Comparison of ENCODE assay signal across 23 cellular contexts in the genomic region with DNA sequence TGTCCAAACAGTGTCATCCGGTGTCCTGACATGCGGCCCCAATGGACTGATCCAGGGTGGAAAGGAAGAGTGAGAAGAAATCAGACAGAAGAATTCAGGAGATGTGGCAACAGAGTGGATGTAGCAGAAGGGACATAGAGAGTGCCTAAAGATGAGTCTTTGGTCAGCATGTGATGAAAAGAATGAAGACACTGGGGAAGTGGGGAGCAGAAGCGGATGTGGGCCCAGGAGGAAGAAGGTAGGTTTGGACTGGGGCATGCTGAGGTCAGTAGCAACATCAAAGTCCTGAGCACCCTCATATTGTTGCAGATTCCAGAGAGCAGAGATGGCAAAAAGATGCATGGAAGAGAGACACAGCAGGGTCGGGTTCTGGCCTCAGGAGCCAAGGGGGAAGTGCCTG.
DNase-seq lines count a peak whose midpoint lies in the region; ATAC-seq lines count a peak whose summit lies in the region.
"Had no signal": no experiment of that assay in that cellular context is flagged by ENCODE, and none has a peak within 500 bp of the region (broad histone marks: within the 10 kb centered on the region; RNA-seq: fewer than 3 reads in every experiment).

No MANE protein-coding gene starts in this region.

- no peaks in the 10 kb centered on the region for H3K9me3 Mint-ChIP-seq in activated CD8-positive, alpha-beta memory T cell treated with anti-CD3 and anti-CD28 coated beads, Interleukin-2, amount 10 ng/mL, durations not matched to agents 7 days and 5 days (ENCODE audit: low read depth)
- H3K9me3 Mint-ChIP-seq: activated CD4-positive, alpha-beta T cell treated with anti-CD3 and anti-CD28 coated beads, Interleukin-2, amount 10 ng/mL, durations not matched to agents 24 days and 14 days; activated naive CD4-positive, alpha-beta T cell treated with anti-CD3 and anti-CD28 coated beads for 36 hours; H9; stimulated activated effector memory CD8-positive, alpha-beta T cell treated with anti-CD3 and anti-CD28 coated beads, Interleukin-12 subunit alpha, Interleukin-12 subunit beta, amount 100 ng/mL, for 72 hours; T-helper 2 cell treated with Interferon-gamma antibody and Interleukin-4, amounts not matched to agents 5 μg/mL and 100 μg/mL, for 36 hours had no signal

- peak overlapping the region; percentile 73 for H3K27ac ChIP-seq in epithelial cell of prostate
- H3K27ac ChIP-seq: SK-N-MC, spleen, uterus, WERI-Rb-1 had no signal

- peaks cover 75% of the 10 kb centered on the region for H3K27me3 Mint-ChIP-seq in activated CD8-positive, alpha-beta memory T cell treated with anti-CD3 and anti-CD28 coated beads, Interleukin-2, amount 10 ng/mL, durations not matched to agents 7 days and 5 days

- ATAC-seq in activated CD8-positive, alpha-beta memory T cell treated with anti-CD3 and anti-CD28 coated beads, Interleukin-2, amount 10 ng/mL, durations not matched to agents 7 days and 5 days: no peak
- ATAC-seq in HG02759 (IDR thresholded peaks at IDR 0.05; ENCODE audit: unreplicated experiment): no peak
- ATAC-seq: stimulated activated effector memory CD8-positive, alpha-beta T cell treated with anti-CD3 and anti-CD28 coated beads, Interleukin-12 subunit alpha, Interleukin-12 subunit beta, amount 100 ng/mL, for 72 hours had no signal

- no peaks in the 10 kb centered on the region for H3K36me3 Mint-ChIP-seq in activated CD8-positive, alpha-beta memory T cell treated with anti-CD3 and anti-CD28 coated beads, Interleukin-2, amount 10 ng/mL, durations not matched to agents 7 days and 5 days
- H3K36me3 Mint-ChIP-seq: stimulated activated effector memory CD8-positive, alpha-beta T cell treated with anti-CD3 and anti-CD28 coated beads, Interleukin-12 subunit alpha, Interleukin-12 subunit beta, amount 100 ng/mL, for 72 hours had no signal

- DNase-seq in activated CD8-positive, alpha-beta memory T cell treated with anti-CD3 and anti-CD28 coated beads, Interleukin-2, amount 10 ng/mL, durations not matched to agents 7 days and 5 days: peak; percentile 19
- no peak for DNase-seq in activated CD8-positive, alpha-beta memory T cell treated with anti-CD3 and anti-CD28 coated beads, Interleukin-2, amount 50 U/mL, for 4 hours
- DNase-seq in NOMO-1 treated with dmso at 0.1 percent for 144 hours (lab: John Stamatoyannopoulos, UW; ENCODE audit: unreplicated experiment) (peak; percentile 26), epithelial cell of prostate (ENCODE audit: low read depth, low spot score) (no peak), pons (ENCODE audit: low spot score) (peak; percentile 34), cerebellum (ENCODE audit: low spot score) (no peak), NK-92 (lab: John Stamatoyannopoulos, UW; ENCODE audit: unreplicated experiment) (no peak)
- DNase-seq: activated CD4-positive, alpha-beta T cell treated with anti-CD3 and anti-CD28 coated beads, Interleukin-2, amount 10 ng/mL, durations not matched to agents 24 days and 14 days; activated naive CD4-positive, alpha-beta T cell treated with anti-CD3 and anti-CD28 coated beads for 36 hours; AML-193; H9; NCI-H1417; NCI-H2081; NCI-H774; occipital lobe; spleen; stimulated activated CD4-positive, alpha-beta T cell treated with anti-CD3 and anti-CD28 coated beads, Interleukin-2, amount 100 ng/mL, for 48 hours; uterus; WERI-Rb-1 had no signal

- H3K4me3 Mint-ChIP-seq in activated CD8-positive, alpha-beta memory T cell treated with anti-CD3 and anti-CD28 coated beads, Interleukin-2, amount 10 ng/mL, durations not matched to agents 7 days and 5 days: no peak overlapping the region
- H3K4me3 Mint-ChIP-seq: activated CD4-positive, alpha-beta T cell treated with anti-CD3 and anti-CD28 coated beads, Interleukin-2, amount 10 ng/mL, durations not matched to agents 24 days and 14 days; activated naive CD4-positive, alpha-beta T cell treated with anti-CD3 and anti-CD28 coated beads for 36 hours; H9; stimulated activated effector memory CD8-positive, alpha-beta T cell treated with anti-CD3 and anti-CD28 coated beads, Interleukin-12 subunit alpha, Interleukin-12 subunit beta, amount 100 ng/mL, for 72 hours; T-helper 2 cell treated with Interferon-gamma antibody and Interleukin-4, amounts not matched to agents 5 μg/mL and 100 μg/mL, for 36 hours had no signal

- CTCF ChIA-PET in activated CD8-positive, alpha-beta memory T cell treated with anti-CD3 and anti-CD28 coated beads, Interleukin-2, amount 10 ng/mL, durations not matched to agents 7 days and 5 days (lab: Charles Lee): interaction anchor here (1.4 kb wide), 1 partner anchor 11 kb away, joined by 7 read pairs; no protein-coding TSS in a partner anchor

- H3K27ac Mint-ChIP-seq in activated CD8-positive, alpha-beta memory T cell treated with anti-CD3 and anti-CD28 coated beads, Interleukin-2, amount 10 ng/mL, durations not matched to agents 7 days and 5 days: no peak overlapping the region
- H3K27ac Mint-ChIP-seq: activated CD4-positive, alpha-beta T cell treated with anti-CD3 and anti-CD28 coated beads, Interleukin-2, amount 10 ng/mL, durations not matched to agents 24 days and 14 days; activated naive CD4-positive, alpha-beta T cell treated with anti-CD3 and anti-CD28 coated beads for 36 hours; H9; stimulated activated effector memory CD8-positive, alpha-beta T cell treated with anti-CD3 and anti-CD28 coated beads, Interleukin-12 subunit alpha, Interleukin-12 subunit beta, amount 100 ng/mL, for 72 hours; T-helper 2 cell treated with Interferon-gamma antibody and Interleukin-4, amounts not matched to agents 5 μg/mL and 100 μg/mL, for 36 hours had no signal

- peaks cover 16% of the 10 kb centered on the region for H3K4me1 Mint-ChIP-seq in activated CD8-positive, alpha-beta memory T cell treated with anti-CD3 and anti-CD28 coated beads, Interleukin-2, amount 10 ng/mL, durations not matched to agents 7 days and 5 days
- H3K4me1 Mint-ChIP-seq: stimulated activated effector memory CD8-positive, alpha-beta T cell treated with anti-CD3 and anti-CD28 coated beads, Interleukin-12 subunit alpha, Interleukin-12 subunit beta, amount 100 ng/mL, for 72 hours had no signal

Comparison
In these comparisons a context has a peak if more than half of its experiments do, and no peak if none do; other contexts are left out.
1. DNase-seq: peak in activated CD8-positive, alpha-beta memory T cell treated with anti-CD3 and anti-CD28 coated beads, Interleukin-2, amount 10 ng/mL, durations not matched to agents 7 days and 5 days (single experiment), NOMO-1 treated with dmso at 0.1 percent for 144 hours (single experiment) and pons (single experiment); none in activated CD8-positive, alpha-beta memory T cell treated with anti-CD3 and anti-CD28 coated beads, Interleukin-2, amount 50 U/mL, for 4 hours (single experiment), epithelial cell of prostate (single experiment), cerebellum (single experiment) and NK-92 (single experiment).